ENCODE assay signal across 8 cellular contexts in the genomic region with DNA sequence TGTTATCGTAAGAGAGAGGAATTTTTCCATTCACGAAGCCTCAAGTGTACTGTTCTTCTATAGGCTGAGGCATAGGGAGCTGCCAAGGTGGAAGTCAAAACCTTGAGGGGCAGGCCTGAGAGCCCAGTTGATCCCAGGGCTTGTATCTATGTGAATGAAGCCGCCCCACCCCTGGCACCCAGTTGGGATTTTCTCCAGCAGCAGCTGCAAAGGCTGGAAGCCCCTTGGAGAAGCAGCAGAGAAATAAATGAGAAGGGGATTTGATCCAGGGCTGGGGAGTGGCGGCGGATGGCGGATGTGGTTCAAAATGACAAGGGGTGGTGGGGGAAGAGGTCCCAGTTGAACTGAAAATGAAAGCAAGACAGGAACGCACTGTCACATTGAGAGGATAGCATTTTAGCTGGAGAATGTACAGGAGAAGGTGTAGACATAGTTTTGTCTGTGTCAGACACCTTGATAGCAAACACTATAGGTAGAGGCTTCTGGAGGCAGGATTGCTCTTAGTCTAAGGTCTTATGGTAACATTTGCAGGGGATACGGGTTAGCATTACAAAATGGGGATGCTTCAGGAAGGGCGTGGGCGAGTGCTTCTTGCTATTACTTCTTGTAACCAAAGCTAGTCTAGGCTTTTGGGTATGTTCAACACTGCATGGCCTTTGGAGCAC. TPM values are rescaled to one million over a fixed set of nuclear protein-coding genes. Genes with fewer than 3 reads are reported as not detected.
DNase-seq lines count a peak whose midpoint lies in the region; ATAC-seq lines count a peak whose summit lies in the region.

No MANE protein-coding gene starts in this region.

- ATAC-seq in GM19043 (IDR thresholded peaks at IDR 0.05; ENCODE audit: low read depth, unreplicated experiment) = peak; percentile 72
- peak; percentile 72 for ATAC-seq in HG03103 (IDR thresholded peaks at IDR 0.05; ENCODE audit: low read depth, unreplicated experiment)
- no peak for ATAC-seq in HG03565 (IDR thresholded peaks at IDR 0.05; ENCODE audit: unreplicated experiment)

- peaks cover 43% of the 10 kb centered on the region for H3K4me1 ChIP-seq in effector memory CD4-positive, alpha-beta T cell (ENCODE audit: control insufficient read depth, insufficient read depth, low read length, poor library complexity, severe bottlenecking)
- peaks cover 2% of the 10 kb centered on the region for H3K4me1 ChIP-seq in HAP-1

- H3K9me3 ChIP-seq in effector memory CD4-positive, alpha-beta T cell (ENCODE audit: control insufficient read depth, low read length) = no peaks in the 10 kb centered on the region
- H3K9me3 ChIP-seq in HAP-1 = no peaks in the 10 kb centered on the region

- H3K4me3 ChIP-seq in effector memory CD4-positive, alpha-beta T cell (ENCODE audit: insufficient read depth, low read depth, low read length, poor library complexity, severe bottlenecking) = peak overlapping the region; percentile 57
- no peak overlapping the region for H3K4me3 ChIP-seq in HAP-1

- in situ Hi-C loops in HAP-1 (cut with MboI; ENCODE audit: low sequenced_read_pairs) (no loop called here), G401 (cut with HindIII; ENCODE audit: low sequenced_read_pairs) (no loop called here)

- H3K27ac ChIP-seq in effector memory CD4-positive, alpha-beta T cell (ENCODE audit: insufficient read depth, low read length, poor library complexity, severe bottlenecking) = peak overlapping the region; percentile 90

- DNase-seq in activated CD4-positive, CD25-positive, alpha-beta regulatory T cell treated with anti-CD3 and anti-CD28 coated beads, Interleukin-2, amount 50 U/mL, for 72 hours = peak; percentile 51
- peak; percentile 11 to 38 (median 34) for DNase-seq in effector memory CD4-positive, alpha-beta T cell
- DNase-seq in GOT3 (lab: John Stamatoyannopoulos, UW) = no peak
- DNase-seq in HAP-1 (ENCODE audit: low spot score in 2 of 2) = no peak
- no peak for DNase-seq in G401 (ENCODE audit: low spot score)

- H3K27me3 ChIP-seq in effector memory CD4-positive, alpha-beta T cell (replicated peaks; ENCODE audit: control insufficient read depth, insufficient read depth, low read length, poor library complexity, severe bottlenecking) = no peaks in the 10 kb centered on the region
- no peaks in the 10 kb centered on the region for H3K27me3 ChIP-seq in HAP-1 (ENCODE audit: low read depth)

- no peaks in the 10 kb centered on the region for H3K36me3 ChIP-seq in effector memory CD4-positive, alpha-beta T cell (ENCODE audit: control insufficient read depth, insufficient read depth, low read length)
- H3K36me3 ChIP-seq in HAP-1 (replicated peaks) = no peaks in the 10 kb centered on the region

RNA-seq across cellular contexts. Expression of gene DOCK11, which starts 32.6 kb away (rescaled TPM):
- 0.88 TPM in 1 of 2 replicates, not detected in the other for total RNA-seq in G401 (2014; rRNA removed; shearing (Covaris generic))

Comparison
In these comparisons a context has a peak if more than half of its experiments do, and no peak if none do; other contexts are left out.
1. DNase-seq: peak in activated CD4-positive, CD25-positive, alpha-beta regulatory T cell treated with anti-CD3 and anti-CD28 coated beads, Interleukin-2, amount 50 U/mL, for 72 hours (single experiment) and effector memory CD4-positive, alpha-beta T cell (3 of 3); none in GOT3 (single experiment), HAP-1 (0 of 2) and G401 (single experiment).